Comparison of ENCODE assay signal across 12 cellular contexts in genomic region chr13:50543767-50544166, GRCh38.
DNase-seq lines count a peak whose midpoint lies in the region; ATAC-seq and TF ChIP-seq lines count a peak whose summit lies in the region.
"Had no signal": no experiment of that assay in that cellular context is flagged by ENCODE, and none has a peak within 500 bp of the region (broad histone marks: within the 10 kb centered on the region; RNA-seq: fewer than 3 reads in every experiment).

No MANE protein-coding gene starts in this region.

- H3F3A ChIP-seq in GM23248 (ENCODE audit: insufficient read depth): peaks cover 6% of the 10 kb centered on the region
- no peaks in the 10 kb centered on the region for H3F3A ChIP-seq in PC-3 (ENCODE audit: low read length, unreplicated experiment)

- H3K9me2 ChIP-seq in GM23248 (ENCODE audit: insufficient read depth): no peaks in the 10 kb centered on the region
- H3K9me2 ChIP-seq in PC-3 (replicated peaks; ENCODE audit: low read length): no peaks in the 10 kb centered on the region

- H3K27me3 ChIP-seq in GM23248 (replicated peaks; ENCODE audit: insufficient read depth): no peaks in the 10 kb centered on the region
- no peaks in the 10 kb centered on the region for H3K27me3 ChIP-seq in PC-3 (ENCODE audit: low read length)
- no peaks in the 10 kb centered on the region for H3K27me3 ChIP-seq in adrenal gland
- no peaks in the 10 kb centered on the region for H3K27me3 ChIP-seq in Caco-2 (replicated peaks; ENCODE audit: control insufficient read depth, insufficient read depth, low read length)
- H3K27me3 ChIP-seq: vagina had no signal

- H3K79me2 ChIP-seq in GM23248 (ENCODE audit: insufficient read depth): no peaks in the 10 kb centered on the region
- H3K79me2 ChIP-seq in PC-3 (ENCODE audit: low read length): no peaks in the 10 kb centered on the region

- in situ Hi-C loops in GM23248 (cut with MboI): loop anchor here (25.0 kb wide), 3 partner anchors 456 to 556 kb away; partner anchors contain the start of gene TRIM13

- H3K27ac ChIP-seq in GM23248 (0 out of 2 replicates have a peak overlapping the region, but pooled peaks have one; percentile 3), PC-3 (ENCODE audit: low read length) (no peak overlapping the region), adrenal gland (no peak overlapping the region)
- H3K27ac ChIP-seq: vagina had no signal

- H2AFZ ChIP-seq in GM23248: peak overlapping the region; percentile 66
- no peak overlapping the region for H2AFZ ChIP-seq in PC-3 (ENCODE audit: low read length)

- no peaks in the 10 kb centered on the region for H3K4me1 Mint-ChIP-seq in Caco-2 (ENCODE audit: low read depth, unreplicated experiment)

- H3K36me3 Mint-ChIP-seq in Caco-2 (ENCODE audit: insufficient read depth, unreplicated experiment): no peaks in the 10 kb centered on the region

- 7 to 8% methylated on average over 6 of the region's 6 CpGs for WGBS in GM23248 (ENCODE audit: low coverage in 1 of 2, low lambda C conversion rate in 2 of 2, missing lambda C conversion rate in 2 of 2), 2 experiments
- 52 to 61% (median 54%) methylated on average over 6 of the region's 6 CpGs for WGBS in adrenal gland, 4 donors

- peak overlapping the region; percentile 36 for H3K9ac ChIP-seq in GM23248
- H3K9ac ChIP-seq in PC-3 (ENCODE audit: low read length): no peak overlapping the region

- CTCF ChIA-PET in PC-3 (lab: Charles Lee): interaction anchor here (0.6 kb wide), 1 partner anchor 28 kb away, joined by 5 read pairs; no protein-coding TSS in a partner anchor
- CTCF ChIA-PET in Caco-2 (lab: Charles Lee): no interaction called here

- no TSS peak for BruUV-seq in PC-3 (replicated peaks; lab: Mats Ljungman, UMichigan)
- no TSS peak for BruUV-seq in Caco-2 (replicated peaks; lab: Mats Ljungman, UMichigan)

- TF ChIP-seq POLR2A in adrenal gland (IDR thresholded peaks at IDR 0.05): no peak

- H3K9me3 Mint-ChIP-seq in Caco-2 (ENCODE audit: unreplicated experiment): peaks cover 2% of the 10 kb centered on the region

- POLR2A ChIA-PET in PC-3 (lab: Charles Lee; ENCODE audit: unreplicated experiment): interaction anchor here (0.7 kb wide), 2 partner anchors 333 to 562 kb away, joined by 3 to 5 read pairs; no protein-coding TSS in a partner anchor
- POLR2A ChIA-PET in Caco-2 (lab: Charles Lee): no interaction called here

- TF ChIP-seq CTCF in PC-3 (conservative IDR thresholded peaks at IDR 0.05; ENCODE audit: low read depth, low read length) (no peak), adrenal gland (IDR thresholded peaks at IDR 0.05) (no peak), Caco-2 (IDR thresholded peaks at IDR 0.05; ENCODE audit: insufficient read depth in 1 of 2, low read depth in 1 of 2, low read length in 1 of 2, severe bottlenecking in 1 of 2, unreplicated experiment in 1 of 2) (no peak)

- peak overlapping the region; percentile 85 for H3K4me2 ChIP-seq in GM23248 (ENCODE audit: unreplicated experiment)
- H3K4me2 ChIP-seq in PC-3 (ENCODE audit: low read length): peak overlapping the region; percentile 52; the same call in 1 of the 2 replicates

- intact Hi-C loops in PC-3 (cut with micrococcal nuclease): no loop called here
- intact Hi-C loops in adrenal gland (cut with DNase I): no loop called here
- intact Hi-C loops in Caco-2 (cut with micrococcal nuclease; ENCODE audit: unreplicated experiment): no loop called here

- H3K4me3 Mint-ChIP-seq in Caco-2 (ENCODE audit: unreplicated experiment): no peak overlapping the region

- H3K36me3 ChIP-seq in GM23248 (ENCODE audit: low read depth): no peaks in the 10 kb centered on the region
- H3K36me3 ChIP-seq in PC-3 (ENCODE audit: low read depth, low read length): no peaks in the 10 kb centered on the region
- H3K36me3 ChIP-seq in adrenal gland (replicated peaks in 1 of 2): no peaks in the 10 kb centered on the region
- no peaks in the 10 kb centered on the region for H3K36me3 ChIP-seq in Caco-2 (ENCODE audit: control insufficient read depth, insufficient read depth, low read length)
- H3K36me3 ChIP-seq: vagina had no signal

- peak; percentile 84 for DNase-seq in GM23248
- peak; percentile 48 for DNase-seq in PC-3
- DNase-seq in fibroblast of the conjunctiva (ENCODE audit: low read depth): peak; percentile 69
- peak; percentile 53 for DNase-seq in renal cortical epithelial cell (ENCODE audit: low read depth)
- DNase-seq in adrenal gland: no peak
- DNase-seq in Caco-2: no peak
- no peak for DNase-seq in dermis blood vessel endothelial cell
- DNase-seq: activated CD4-positive, CD25-positive, alpha-beta regulatory T cell treated with anti-CD3 and anti-CD28 coated beads, Interleukin-2, amount 50 U/mL, for 72 hours; activated gamma-delta T cell treated with Interleukin-2 at 50 U/mL for 16 hours; NCI-H1105; SHP77 had no signal

- H3K27me3 Mint-ChIP-seq in Caco-2 (ENCODE audit: insufficient read depth, unreplicated experiment): no peaks in the 10 kb centered on the region

- H3K4me1 ChIP-seq in GM23248 (ENCODE audit: insufficient read depth): peaks cover 15% of the 10 kb centered on the region
- no peaks in the 10 kb centered on the region for H3K4me1 ChIP-seq in PC-3 (ENCODE audit: insufficient read depth, low read length)
- no peaks in the 10 kb centered on the region for H3K4me1 ChIP-seq in adrenal gland (replicated peaks in 1 of 2)
- no peaks in the 10 kb centered on the region for H3K4me1 ChIP-seq in Caco-2

- ATAC-seq in PC-3: peak; percentile 80

- H3K9me3 ChIP-seq in GM23248 (ENCODE audit: low read depth) (no peaks in the 10 kb centered on the region), PC-3 (ENCODE audit: low read length) (no peaks in the 10 kb centered on the region), adrenal gland (replicated peaks in 1 of 3) (no peaks in the 10 kb centered on the region), Caco-2 (no peaks in the 10 kb centered on the region)
- H3K9me3 ChIP-seq: vagina had no signal

- H3K4me3 ChIP-seq in GM23248 (peak overlapping the region; percentile 57), PC-3 (ENCODE audit: low read length) (no peak overlapping the region), adrenal gland (no peak overlapping the region), Caco-2 (ENCODE audit: low read depth, low read length) (no peak overlapping the region)
- H3K4me3 ChIP-seq: vagina had no signal

- H4K20me1 ChIP-seq in GM23248 (ENCODE audit: insufficient read depth) (no peaks in the 10 kb centered on the region), PC-3 (ENCODE audit: low read length) (no peaks in the 10 kb centered on the region)

- H3K27ac Mint-ChIP-seq in Caco-2 (ENCODE audit: unreplicated experiment): no peak overlapping the region

Comparison
In these comparisons a context has a peak if more than half of its experiments do, and no peak if none do; other contexts are left out.
1. DNase-seq: peak in GM23248 (single experiment), PC-3 (single experiment), fibroblast of the conjunctiva (single experiment) and renal cortical epithelial cell (single experiment); none in adrenal gland (0 of 7), Caco-2 (0 of 2) and dermis blood vessel endothelial cell (single experiment).